ENCODE assay signal across 26 cellular contexts in the genomic region with DNA sequence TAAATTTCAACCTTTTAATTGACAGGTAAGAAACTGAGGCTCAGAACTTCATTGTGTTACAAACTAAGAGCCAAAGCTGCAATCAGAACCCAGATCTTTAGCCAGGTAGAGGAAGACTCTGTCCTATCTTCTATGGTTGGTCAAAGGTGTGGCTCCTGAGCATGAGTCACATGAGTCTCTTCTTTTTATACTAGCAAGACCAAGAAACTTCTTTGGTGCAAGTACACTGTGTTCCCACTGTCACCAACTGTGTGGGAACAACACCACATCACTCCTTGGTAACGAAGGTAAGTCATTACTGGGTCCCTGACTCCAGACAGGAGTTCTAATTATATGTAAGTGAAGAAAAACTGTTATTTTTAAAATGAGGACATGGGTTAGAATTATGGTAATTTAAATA.
DNase-seq lines count a peak whose midpoint lies in the region; ATAC-seq, FAIRE-seq and TF ChIP-seq lines count a peak whose summit lies in the region.
"Had no signal": no experiment of that assay in that cellular context is flagged by ENCODE, and none has a peak within 500 bp of the region (broad histone marks: within the 10 kb centered on the region; RNA-seq: fewer than 3 reads in every experiment).

No MANE protein-coding gene starts in this region.

- H3K9me3 Mint-ChIP-seq in activated CD4-positive, alpha-beta T cell treated with anti-CD3 and anti-CD28 coated beads, Interleukin-2, amount 10 ng/mL, durations not matched to agents 24 days and 14 days, result peaks cover 3% of the 10 kb centered on the region
- H3K9me3 Mint-ChIP-seq in CD4-positive, CD25-positive, alpha-beta regulatory T cell, result no peaks in the 10 kb centered on the region
- peaks cover 0 to 2% (median 0%) of the 10 kb centered on the region in 7 donors for H3K9me3 Mint-ChIP-seq in CD14-positive monocyte
- H3K9me3 Mint-ChIP-seq: central memory CD8-positive, alpha-beta T cell; dendritic cell treated with granulocyte-macrophage colony-stimulating factor and Interleukin-4, amounts not matched to agents 40 ng/mL and 50 ng/mL, for 4 days had no signal

- H3K4me1 ChIP-seq in CD4-positive, CD25-positive, alpha-beta regulatory T cell (ENCODE audit: control insufficient read depth, insufficient read depth, low read length, poor library complexity, severe bottlenecking), result peaks cover 14% of the 10 kb centered on the region
- H3K4me1 ChIP-seq in foreskin keratinocyte, result peaks cover 13% of the 10 kb centered on the region
- H3K4me1 ChIP-seq in ascending aorta, result no peaks in the 10 kb centered on the region
- H3K4me1 ChIP-seq: left lung, stomach had no signal

- peaks cover 63% of the 10 kb centered on the region for H3K4me1 Mint-ChIP-seq in activated CD4-positive, alpha-beta T cell treated with anti-CD3 and anti-CD28 coated beads, Interleukin-2, amount 10 ng/mL, durations not matched to agents 24 days and 14 days
- peaks cover 25 to 79% (median 32%) of the 10 kb centered on the region in 4 donors for H3K4me1 Mint-ChIP-seq in CD4-positive, CD25-positive, alpha-beta regulatory T cell
- H3K4me1 Mint-ChIP-seq in T-helper 17 cell (peaks cover 55% of the 10 kb centered on the region), CD14-positive monocyte (peaks cover 3% of the 10 kb centered on the region)
- H3K4me1 Mint-ChIP-seq: IgD-negative memory B cell, natural killer cell had no signal

- no peak for TF ChIP-seq POLR2A in H54 (IDR thresholded peaks at IDR 0.05; ENCODE audit: low read depth, low read length)

- H3K27ac ChIP-seq in CD4-positive, CD25-positive, alpha-beta regulatory T cell (ENCODE audit: insufficient read depth, low read length, poor library complexity, severe bottlenecking), result no peak overlapping the region
- peak overlapping the region; percentile 9 for H3K27ac ChIP-seq in foreskin keratinocyte
- H3K27ac ChIP-seq in ascending aorta, result no peak overlapping the region
- H3K27ac ChIP-seq: gastroesophageal sphincter, left lung, RWPE1, stomach, tibial artery, VCaP had no signal

- H3K27ac Mint-ChIP-seq in activated CD4-positive, alpha-beta T cell treated with anti-CD3 and anti-CD28 coated beads, Interleukin-2, amount 10 ng/mL, durations not matched to agents 24 days and 14 days, result peak overlapping the region; percentile 83
- H3K27ac Mint-ChIP-seq in CD4-positive, CD25-positive, alpha-beta regulatory T cell, result peak overlapping the region; percentile 84 to 91 (median 89)
- peak overlapping the region; percentile 91 for H3K27ac Mint-ChIP-seq in T-helper 17 cell
- H3K27ac Mint-ChIP-seq in CD14-positive monocyte, result no peak overlapping the region
- H3K27ac Mint-ChIP-seq: dendritic cell treated with granulocyte-macrophage colony-stimulating factor and Interleukin-4, amounts not matched to agents 40 ng/mL and 50 ng/mL, for 4 days; IgD-negative memory B cell; natural killer cell had no signal

- no peaks in the 10 kb centered on the region for H3K27me3 ChIP-seq in CD4-positive, CD25-positive, alpha-beta regulatory T cell (ENCODE audit: control insufficient read depth, insufficient read depth, low read length)
- H3K27me3 ChIP-seq in foreskin keratinocyte (no peaks in the 10 kb centered on the region), ascending aorta (no peaks in the 10 kb centered on the region)
- H3K27me3 ChIP-seq: gastroesophageal sphincter, left lung, stomach, tibial artery had no signal

- H3K9me3 ChIP-seq in CD4-positive, CD25-positive, alpha-beta regulatory T cell (ENCODE audit: control insufficient read depth in 2 of 2, low read length in 2 of 2), result no peaks in the 10 kb centered on the region
- H3K9me3 ChIP-seq in T-helper 17 cell (ENCODE audit: control insufficient read depth, low read length, poor library complexity, severe bottlenecking) (no peaks in the 10 kb centered on the region), ascending aorta (no peaks in the 10 kb centered on the region)
- H3K9me3 ChIP-seq: gastroesophageal sphincter, left lung, stomach, tibial artery had no signal

- no peak for ATAC-seq in CD4-positive, CD25-positive, alpha-beta regulatory T cell (ENCODE audit: low read depth in 2 of 2)
- ATAC-seq in T-helper 17 cell (no peak), foreskin keratinocyte (peak; percentile 82)
- ATAC-seq: gastroesophageal sphincter, left lung, natural killer cell had no signal

- peak overlapping the region; percentile 45 for H3K4me3 ChIP-seq in CD4-positive, CD25-positive, alpha-beta regulatory T cell (ENCODE audit: low read depth, low read length)
- H3K4me3 ChIP-seq in ascending aorta, result no peak overlapping the region
- H3K4me3 ChIP-seq: gastroesophageal sphincter, left lung, stomach, tibial artery had no signal

- intact Hi-C loops in activated CD4-positive, alpha-beta T cell treated with anti-CD3 and anti-CD28 coated beads, Interleukin-2, amount 10 ng/mL, durations not matched to agents 24 days and 14 days (cut with micrococcal nuclease), result loop anchor here (1.0 to 2.0 kb wide), 2 partner anchors 9 to 149 kb away; no protein-coding TSS in a partner anchor
- intact Hi-C loops in CD14-positive monocyte (cut with micrococcal nuclease), result no loop called here
- intact Hi-C loops in ascending aorta (cut with DNase I), result no loop called here

- no peak for TF ChIP-seq CTCF in foreskin keratinocyte (conservative IDR thresholded peaks at IDR 0.05)
- no peak for TF ChIP-seq CTCF in CD14-positive monocyte (IDR thresholded peaks at IDR 0.05)
- no peak for TF ChIP-seq CTCF in ascending aorta (IDR thresholded peaks at IDR 0.05)

- DNase-seq in activated CD4-positive, alpha-beta T cell treated with anti-CD3 and anti-CD28 coated beads, Interleukin-2, amount 10 ng/mL, durations not matched to agents 24 days and 14 days, result no peak
- no peak for DNase-seq in activated CD4-positive, alpha-beta T cell treated with anti-CD3 and anti-CD28 coated beads for 4 hours
- DNase-seq in CD4-positive, CD25-positive, alpha-beta regulatory T cell, result no peak
- DNase-seq in T-helper 17 cell (no peak), foreskin keratinocyte (peak in 1 of 2 donors; percentile 31), H54 (ENCODE audit: insufficient read length, low spot score) (no peak), CD14-positive monocyte (ENCODE audit: low spot score) (no peak), ascending aorta (ENCODE audit: low spot score in 2 of 2) (no peak)
- DNase-seq: AML-193, DMS153, hypothalamus, left lung, midbrain, natural killer cell, NCI-H1048, NCI-H1694, stomach, tibial artery had no signal

- no peaks in the 10 kb centered on the region for H3K36me3 ChIP-seq in CD4-positive, CD25-positive, alpha-beta regulatory T cell (ENCODE audit: control insufficient read depth, insufficient read depth, low read length)
- no peaks in the 10 kb centered on the region for H3K36me3 ChIP-seq in ascending aorta
- H3K36me3 ChIP-seq: gastroesophageal sphincter, left lung, stomach, tibial artery had no signal

- H3K4me3 Mint-ChIP-seq in activated CD4-positive, alpha-beta T cell treated with anti-CD3 and anti-CD28 coated beads, Interleukin-2, amount 10 ng/mL, durations not matched to agents 24 days and 14 days, result peak overlapping the region; percentile 64
- peak overlapping the region in 3 of 4 donors; percentile 59 to 85 (median 80) for H3K4me3 Mint-ChIP-seq in CD4-positive, CD25-positive, alpha-beta regulatory T cell
- H3K4me3 Mint-ChIP-seq in T-helper 17 cell (peak overlapping the region; percentile 91), CD14-positive monocyte (no peak overlapping the region)
- H3K4me3 Mint-ChIP-seq: central memory CD8-positive, alpha-beta T cell; dendritic cell treated with granulocyte-macrophage colony-stimulating factor and Interleukin-4, amounts not matched to agents 40 ng/mL and 50 ng/mL, for 4 days; IgD-negative memory B cell; natural killer cell had no signal

- peaks cover 5% of the 10 kb centered on the region for H3K36me3 Mint-ChIP-seq in activated CD4-positive, alpha-beta T cell treated with anti-CD3 and anti-CD28 coated beads, Interleukin-2, amount 10 ng/mL, durations not matched to agents 24 days and 14 days (ENCODE audit: low read depth)
- no peaks in the 10 kb centered on the region for H3K36me3 Mint-ChIP-seq in CD4-positive, CD25-positive, alpha-beta regulatory T cell
- H3K36me3 Mint-ChIP-seq in T-helper 17 cell (ENCODE audit: low read depth), result peaks cover 6% of the 10 kb centered on the region
- H3K36me3 Mint-ChIP-seq in CD14-positive monocyte, result no peaks in the 10 kb centered on the region
- H3K36me3 Mint-ChIP-seq: IgD-negative memory B cell, natural killer cell had no signal

- no peaks in the 10 kb centered on the region for H3K27me3 Mint-ChIP-seq in activated CD4-positive, alpha-beta T cell treated with anti-CD3 and anti-CD28 coated beads, Interleukin-2, amount 10 ng/mL, durations not matched to agents 24 days and 14 days
- peaks cover 5% of the 10 kb centered on the region for H3K27me3 Mint-ChIP-seq in CD4-positive, CD25-positive, alpha-beta regulatory T cell
- no peaks in the 10 kb centered on the region for H3K27me3 Mint-ChIP-seq in T-helper 17 cell
- no peaks in the 10 kb centered on the region for H3K27me3 Mint-ChIP-seq in CD14-positive monocyte (ENCODE audit: low read depth in 3 of 3)
- H3K27me3 Mint-ChIP-seq: central memory CD8-positive, alpha-beta T cell; dendritic cell treated with granulocyte-macrophage colony-stimulating factor and Interleukin-4, amounts not matched to agents 40 ng/mL and 50 ng/mL, for 4 days had no signal

- FAIRE-seq in H54 (lab: Jason Lieb, UNC), result no peak
- FAIRE-seq: A204.1, H1 had no signal

Comparison
In these comparisons a context has a peak if more than half of its experiments do, and no peak if none do; other contexts are left out.
1. H3K27ac Mint-ChIP-seq: peak in activated CD4-positive, alpha-beta T cell treated with anti-CD3 and anti-CD28 coated beads, Interleukin-2, amount 10 ng/mL, durations not matched to agents 24 days and 14 days (single experiment), CD4-positive, CD25-positive, alpha-beta regulatory T cell (3 of 3) and T-helper 17 cell (single experiment); none in CD14-positive monocyte (0 of 7).
2. H3K4me3 Mint-ChIP-seq: peak in activated CD4-positive, alpha-beta T cell treated with anti-CD3 and anti-CD28 coated beads, Interleukin-2, amount 10 ng/mL, durations not matched to agents 24 days and 14 days (single experiment), CD4-positive, CD25-positive, alpha-beta regulatory T cell (3 of 4) and T-helper 17 cell (single experiment); none in CD14-positive monocyte (0 of 2).